1 cellular context compared by ENCODE assay signal in the genomic region with DNA sequence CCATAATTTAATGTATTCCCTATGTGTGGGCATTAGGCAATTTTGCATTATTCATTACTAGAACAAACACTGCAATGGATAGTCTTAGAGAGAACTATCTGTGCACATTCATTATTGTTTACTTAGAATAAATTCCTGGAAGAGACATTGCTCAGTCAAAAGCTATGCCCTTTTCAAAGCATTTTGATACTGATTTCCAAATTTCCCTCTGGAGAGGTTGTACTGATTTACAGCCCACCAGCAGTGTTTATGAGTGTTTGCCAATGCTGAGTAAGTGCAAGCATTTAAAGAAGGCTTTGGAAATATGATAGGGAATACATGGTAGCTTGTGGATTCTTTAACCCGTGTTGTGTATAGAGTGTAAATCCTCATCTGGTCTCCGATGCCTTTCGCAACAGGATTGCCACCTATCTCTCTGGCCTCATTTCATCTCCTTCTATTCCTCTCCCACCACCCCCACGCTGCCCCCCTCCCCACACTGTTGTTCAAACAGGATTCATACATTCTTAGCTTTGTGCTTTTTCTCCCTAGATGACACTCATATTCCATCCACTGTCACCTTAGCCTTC.
TF ChIP-seq lines count a peak whose summit lies in the region.

No MANE protein-coding gene starts in this region.

TF ChIP-seq in HepG2, 621 proteins besides CTCF, POLR2A, EP300 and RAD21 (continued from another document and continues in another):
- TF ChIP-seq, protein P1, sequence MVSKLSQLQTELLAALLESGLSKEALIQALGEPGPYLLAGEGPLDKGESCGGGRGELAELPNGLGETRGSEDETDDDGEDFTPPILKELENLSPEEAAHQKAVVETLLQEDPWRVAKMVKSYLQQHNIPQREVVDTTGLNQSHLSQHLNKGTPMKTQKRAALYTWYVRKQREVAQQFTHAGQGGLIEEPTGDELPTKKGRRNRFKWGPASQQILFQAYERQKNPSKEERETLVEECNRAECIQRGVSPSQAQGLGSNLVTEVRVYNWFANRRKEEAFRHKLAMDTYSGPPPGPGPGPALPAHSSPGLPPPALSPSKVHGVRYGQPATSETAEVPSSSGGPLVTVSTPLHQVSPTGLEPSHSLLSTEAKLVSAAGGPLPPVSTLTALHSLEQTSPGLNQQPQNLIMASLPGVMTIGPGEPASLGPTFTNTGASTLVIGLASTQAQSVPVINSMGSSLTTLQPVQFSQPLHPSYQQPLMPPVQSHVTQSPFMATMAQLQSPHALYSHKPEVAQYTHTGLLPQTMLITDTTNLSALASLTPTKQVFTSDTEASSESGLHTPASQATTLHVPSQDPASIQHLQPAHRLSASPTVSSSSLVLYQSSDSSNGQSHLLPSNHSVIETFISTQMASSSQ (IDR thresholded peaks at IDR 0.05; ENCODE audit: low read depth), result no peak; the same call in 1 of the 2 replicates
- TF ChIP-seq, protein P1 (CRISPR knock-in tag; IDR thresholded peaks at IDR 0.05; ENCODE audit: borderline replicate concordance), result no peak; the same call in 1 of the 2 replicates
- no peak for TF ChIP-seq TCF7L2 (IDR thresholded peaks at IDR 0.05; ENCODE audit: low read depth, low read length)
- TF ChIP-seq, protein P2, sequence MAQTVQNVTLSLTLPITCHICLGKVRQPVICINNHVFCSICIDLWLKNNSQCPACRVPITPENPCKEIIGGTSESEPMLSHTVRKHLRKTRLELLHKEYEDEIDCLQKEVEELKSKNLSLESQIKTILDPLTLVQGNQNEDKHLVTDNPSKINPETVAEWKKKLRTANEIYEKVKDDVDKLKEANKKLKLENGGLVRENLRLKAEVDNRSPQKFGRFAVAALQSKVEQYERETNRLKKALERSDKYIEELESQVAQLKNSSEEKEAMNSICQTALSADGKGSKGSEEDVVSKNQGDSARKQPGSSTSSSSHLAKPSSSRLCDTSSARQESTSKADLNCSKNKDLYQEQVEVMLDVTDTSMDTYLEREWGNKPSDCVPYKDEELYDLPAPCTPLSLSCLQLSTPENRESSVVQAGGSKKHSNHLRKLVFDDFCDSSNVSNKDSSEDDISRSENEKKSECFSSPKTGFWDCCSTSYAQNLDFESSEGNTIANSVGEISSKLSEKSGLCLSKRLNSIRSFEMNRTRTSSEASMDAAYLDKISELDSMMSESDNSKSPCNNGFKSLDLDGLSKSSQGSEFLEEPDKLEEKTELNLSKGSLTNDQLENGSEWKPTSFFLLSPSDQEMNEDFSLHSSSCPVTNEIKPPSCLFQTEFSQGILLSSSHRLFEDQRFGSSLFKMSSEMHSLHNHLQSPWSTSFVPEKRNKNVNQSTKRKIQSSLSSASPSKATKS (CRISPR knock-in tag; IDR thresholded peaks at IDR 0.05), result no peak
- TF ChIP-seq, protein P3, sequence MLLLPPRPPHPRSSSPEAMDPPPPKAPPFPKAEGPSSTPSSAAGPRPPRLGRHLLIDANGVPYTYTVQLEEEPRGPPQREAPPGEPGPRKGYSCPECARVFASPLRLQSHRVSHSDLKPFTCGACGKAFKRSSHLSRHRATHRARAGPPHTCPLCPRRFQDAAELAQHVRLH (CRISPR knock-in tag; IDR thresholded peaks at IDR 0.05; ENCODE audit: borderline replicate concordance, low read depth), result peak; percentile 63; the same call in 1 of the 2 replicates
- TF ChIP-seq, protein P4, sequence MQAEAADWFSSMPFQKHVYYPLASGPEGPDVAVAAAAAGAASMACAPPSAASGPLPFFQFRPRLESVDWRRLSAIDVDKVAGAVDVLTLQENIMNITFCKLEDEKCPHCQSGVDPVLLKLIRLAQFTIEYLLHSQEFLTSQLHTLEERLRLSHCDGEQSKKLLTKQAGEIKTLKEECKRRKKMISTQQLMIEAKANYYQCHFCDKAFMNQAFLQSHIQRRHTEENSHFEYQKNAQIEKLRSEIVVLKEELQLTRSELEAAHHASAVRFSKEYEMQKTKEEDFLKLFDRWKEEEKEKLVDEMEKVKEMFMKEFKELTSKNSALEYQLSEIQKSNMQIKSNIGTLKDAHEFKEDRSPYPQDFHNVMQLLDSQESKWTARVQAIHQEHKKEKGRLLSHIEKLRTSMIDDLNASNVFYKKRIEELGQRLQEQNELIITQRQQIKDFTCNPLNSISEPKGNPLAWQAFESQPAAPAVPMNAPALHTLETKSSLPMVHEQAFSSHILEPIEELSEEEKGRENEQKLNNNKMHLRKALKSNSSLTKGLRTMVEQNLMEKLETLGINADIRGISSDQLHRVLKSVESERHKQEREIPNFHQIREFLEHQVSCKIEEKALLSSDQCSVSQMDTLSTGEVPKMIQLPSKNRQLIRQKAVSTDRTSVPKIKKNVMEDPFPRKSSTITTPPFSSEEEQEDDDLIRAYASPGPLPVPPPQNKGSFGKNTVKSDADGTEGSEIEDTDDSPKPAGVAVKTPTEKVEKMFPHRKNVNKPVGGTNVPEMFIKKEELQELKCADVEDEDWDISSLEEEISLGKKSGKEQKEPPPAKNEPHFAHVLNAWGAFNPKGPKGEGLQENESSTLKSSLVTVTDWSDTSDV (CRISPR knock-in tag; IDR thresholded peaks at IDR 0.05), result no peak
- TF ChIP-seq, protein P5, sequence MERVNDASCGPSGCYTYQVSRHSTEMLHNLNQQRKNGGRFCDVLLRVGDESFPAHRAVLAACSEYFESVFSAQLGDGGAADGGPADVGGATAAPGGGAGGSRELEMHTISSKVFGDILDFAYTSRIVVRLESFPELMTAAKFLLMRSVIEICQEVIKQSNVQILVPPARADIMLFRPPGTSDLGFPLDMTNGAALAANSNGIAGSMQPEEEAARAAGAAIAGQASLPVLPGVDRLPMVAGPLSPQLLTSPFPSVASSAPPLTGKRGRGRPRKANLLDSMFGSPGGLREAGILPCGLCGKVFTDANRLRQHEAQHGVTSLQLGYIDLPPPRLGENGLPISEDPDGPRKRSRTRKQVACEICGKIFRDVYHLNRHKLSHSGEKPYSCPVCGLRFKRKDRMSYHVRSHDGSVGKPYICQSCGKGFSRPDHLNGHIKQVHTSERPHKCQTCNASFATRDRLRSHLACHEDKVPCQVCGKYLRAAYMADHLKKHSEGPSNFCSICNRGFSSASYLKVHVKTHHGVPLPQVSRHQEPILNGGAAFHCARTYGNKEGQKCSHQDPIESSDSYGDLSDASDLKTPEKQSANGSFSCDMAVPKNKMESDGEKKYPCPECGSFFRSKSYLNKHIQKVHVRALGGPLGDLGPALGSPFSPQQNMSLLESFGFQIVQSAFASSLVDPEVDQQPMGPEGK (CRISPR knock-in tag; IDR thresholded peaks at IDR 0.05), result no peak; the same call in none of the 2 replicates
- peak; percentile 38; the same call in 1 of the 2 replicates for TF ChIP-seq KLF6 (CRISPR knock-in tag; IDR thresholded peaks at IDR 0.05)
- TF ChIP-seq ZNF317 (CRISPR knock-in tag; IDR thresholded peaks at IDR 0.05), result no peak
- TF ChIP-seq, protein P6, sequence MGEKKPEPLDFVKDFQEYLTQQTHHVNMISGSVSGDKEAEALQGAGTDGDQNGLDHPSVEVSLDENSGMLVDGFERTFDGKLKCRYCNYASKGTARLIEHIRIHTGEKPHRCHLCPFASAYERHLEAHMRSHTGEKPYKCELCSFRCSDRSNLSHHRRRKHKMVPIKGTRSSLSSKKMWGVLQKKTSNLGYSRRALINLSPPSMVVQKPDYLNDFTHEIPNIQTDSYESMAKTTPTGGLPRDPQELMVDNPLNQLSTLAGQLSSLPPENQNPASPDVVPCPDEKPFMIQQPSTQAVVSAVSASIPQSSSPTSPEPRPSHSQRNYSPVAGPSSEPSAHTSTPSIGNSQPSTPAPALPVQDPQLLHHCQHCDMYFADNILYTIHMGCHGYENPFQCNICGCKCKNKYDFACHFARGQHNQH (CRISPR knock-in tag; IDR thresholded peaks at IDR 0.05), result peak; percentile 56; the same call in 1 of the 2 replicates
- no peak for TF ChIP-seq AGO2 (optimal IDR thresholded peaks at IDR 0.05; ENCODE audit: low read depth, low read length)
- TF ChIP-seq, protein P7, sequence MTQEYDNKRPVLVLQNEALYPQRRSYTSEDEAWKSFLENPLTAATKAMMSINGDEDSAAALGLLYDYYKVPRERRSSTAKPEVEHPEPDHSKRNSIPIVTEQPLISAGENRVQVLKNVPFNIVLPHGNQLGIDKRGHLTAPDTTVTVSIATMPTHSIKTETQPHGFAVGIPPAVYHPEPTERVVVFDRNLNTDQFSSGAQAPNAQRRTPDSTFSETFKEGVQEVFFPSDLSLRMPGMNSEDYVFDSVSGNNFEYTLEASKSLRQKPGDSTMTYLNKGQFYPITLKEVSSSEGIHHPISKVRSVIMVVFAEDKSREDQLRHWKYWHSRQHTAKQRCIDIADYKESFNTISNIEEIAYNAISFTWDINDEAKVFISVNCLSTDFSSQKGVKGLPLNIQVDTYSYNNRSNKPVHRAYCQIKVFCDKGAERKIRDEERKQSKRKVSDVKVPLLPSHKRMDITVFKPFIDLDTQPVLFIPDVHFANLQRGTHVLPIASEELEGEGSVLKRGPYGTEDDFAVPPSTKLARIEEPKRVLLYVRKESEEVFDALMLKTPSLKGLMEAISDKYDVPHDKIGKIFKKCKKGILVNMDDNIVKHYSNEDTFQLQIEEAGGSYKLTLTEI (CRISPR knock-in tag; conservative IDR thresholded peaks at IDR 0.05), result no peak
- TF ChIP-seq, protein P8, sequence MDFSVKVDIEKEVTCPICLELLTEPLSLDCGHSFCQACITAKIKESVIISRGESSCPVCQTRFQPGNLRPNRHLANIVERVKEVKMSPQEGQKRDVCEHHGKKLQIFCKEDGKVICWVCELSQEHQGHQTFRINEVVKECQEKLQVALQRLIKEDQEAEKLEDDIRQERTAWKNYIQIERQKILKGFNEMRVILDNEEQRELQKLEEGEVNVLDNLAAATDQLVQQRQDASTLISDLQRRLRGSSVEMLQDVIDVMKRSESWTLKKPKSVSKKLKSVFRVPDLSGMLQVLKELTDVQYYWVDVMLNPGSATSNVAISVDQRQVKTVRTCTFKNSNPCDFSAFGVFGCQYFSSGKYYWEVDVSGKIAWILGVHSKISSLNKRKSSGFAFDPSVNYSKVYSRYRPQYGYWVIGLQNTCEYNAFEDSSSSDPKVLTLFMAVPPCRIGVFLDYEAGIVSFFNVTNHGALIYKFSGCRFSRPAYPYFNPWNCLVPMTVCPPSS (IDR thresholded peaks at IDR 0.05), result no peak
- no peak for TF ChIP-seq ZBTB1 (CRISPR knock-in tag; IDR thresholded peaks at IDR 0.05; ENCODE audit: borderline replicate concordance)
- TF ChIP-seq, protein P9, sequence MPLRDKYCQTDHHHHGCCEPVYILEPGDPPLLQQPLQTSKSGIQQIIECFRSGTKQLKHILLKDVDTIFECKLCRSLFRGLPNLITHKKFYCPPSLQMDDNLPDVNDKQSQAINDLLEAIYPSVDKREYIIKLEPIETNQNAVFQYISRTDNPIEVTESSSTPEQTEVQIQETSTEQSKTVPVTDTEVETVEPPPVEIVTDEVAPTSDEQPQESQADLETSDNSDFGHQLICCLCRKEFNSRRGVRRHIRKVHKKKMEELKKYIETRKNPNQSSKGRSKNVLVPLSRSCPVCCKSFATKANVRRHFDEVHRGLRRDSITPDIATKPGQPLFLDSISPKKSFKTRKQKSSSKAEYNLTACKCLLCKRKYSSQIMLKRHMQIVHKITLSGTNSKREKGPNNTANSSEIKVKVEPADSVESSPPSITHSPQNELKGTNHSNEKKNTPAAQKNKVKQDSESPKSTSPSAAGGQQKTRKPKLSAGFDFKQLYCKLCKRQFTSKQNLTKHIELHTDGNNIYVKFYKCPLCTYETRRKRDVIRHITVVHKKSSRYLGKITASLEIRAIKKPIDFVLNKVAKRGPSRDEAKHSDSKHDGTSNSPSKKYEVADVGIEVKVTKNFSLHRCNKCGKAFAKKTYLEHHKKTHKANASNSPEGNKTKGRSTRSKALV (CRISPR knock-in tag; IDR thresholded peaks at IDR 0.05), result no peak
- no peak for TF ChIP-seq ZNF263 (CRISPR knock-in tag; IDR thresholded peaks at IDR 0.05)
- TF ChIP-seq ZNF292 (CRISPR knock-in tag; IDR thresholded peaks at IDR 0.05; ENCODE audit: borderline replicate concordance, low read depth), result no peak
- TF ChIP-seq, protein P10, sequence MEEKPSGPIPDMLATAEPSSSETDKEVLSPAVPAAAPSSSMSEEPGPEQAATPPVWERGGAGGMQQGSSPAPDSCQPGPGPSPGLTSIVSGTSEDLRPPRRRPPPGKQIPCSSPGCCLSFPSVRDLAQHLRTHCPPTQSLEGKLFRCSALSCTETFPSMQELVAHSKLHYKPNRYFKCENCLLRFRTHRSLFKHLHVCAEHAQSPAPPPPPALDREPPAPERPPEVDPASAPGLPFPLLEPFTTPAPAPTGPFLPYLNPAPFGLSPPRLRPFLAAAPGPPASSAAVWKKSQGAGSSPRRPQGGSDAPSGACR (CRISPR knock-in tag; IDR thresholded peaks at IDR 0.05), result no peak
- TF ChIP-seq SP5 (CRISPR knock-in tag; IDR thresholded peaks at IDR 0.05; ENCODE audit: borderline replicate concordance, low read depth), result 0 out of 2 replicates have a peak, but pooled peaks have one; percentile 17
- no peak for TF ChIP-seq JUN (CRISPR knock-in tag; IDR thresholded peaks at IDR 0.05)
- no peak for TF ChIP-seq ZNF274 (CRISPR knock-in tag; IDR thresholded peaks at IDR 0.05)
- TF ChIP-seq HMG20B (CRISPR knock-in tag; conservative IDR thresholded peaks at IDR 0.05), result peak; percentile 96
- no peak for TF ChIP-seq HOXD1 (CRISPR knock-in tag; IDR thresholded peaks at IDR 0.05)
- TF ChIP-seq KDM6A (CRISPR knock-in tag; IDR thresholded peaks at IDR 0.05; ENCODE audit: low read depth), result 0 out of 2 replicates have a peak, but pooled peaks have one; percentile 37
- TF ChIP-seq ZNF615 (CRISPR knock-in tag; IDR thresholded peaks at IDR 0.05; ENCODE audit: borderline replicate concordance), result no peak
- TF ChIP-seq RCOR2 (CRISPR knock-in tag; IDR thresholded peaks at IDR 0.05), result peak; percentile 25; the same call in 1 of the 2 replicates
- TF ChIP-seq SMARCC2 (IDR thresholded peaks at IDR 0.05), result no peak
- TF ChIP-seq, protein P11, sequence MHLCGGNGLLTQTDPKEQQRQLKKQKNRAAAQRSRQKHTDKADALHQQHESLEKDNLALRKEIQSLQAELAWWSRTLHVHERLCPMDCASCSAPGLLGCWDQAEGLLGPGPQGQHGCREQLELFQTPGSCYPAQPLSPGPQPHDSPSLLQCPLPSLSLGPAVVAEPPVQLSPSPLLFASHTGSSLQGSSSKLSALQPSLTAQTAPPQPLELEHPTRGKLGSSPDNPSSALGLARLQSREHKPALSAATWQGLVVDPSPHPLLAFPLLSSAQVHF (CRISPR knock-in tag; IDR thresholded peaks at IDR 0.05), result no peak
- TF ChIP-seq ZNF335 (CRISPR knock-in tag; IDR thresholded peaks at IDR 0.05), result no peak
- TF ChIP-seq KMT2B (CRISPR knock-in tag; IDR thresholded peaks at IDR 0.05), result 0 out of 2 replicates have a peak, but pooled peaks have one; percentile 30
- peak; percentile 67; the same call in 1 of the 2 replicates for TF ChIP-seq RARA (CRISPR knock-in tag; IDR thresholded peaks at IDR 0.05)
- TF ChIP-seq ZNF878 (CRISPR knock-in tag; IDR thresholded peaks at IDR 0.05), result no peak
- TF ChIP-seq, protein P12, sequence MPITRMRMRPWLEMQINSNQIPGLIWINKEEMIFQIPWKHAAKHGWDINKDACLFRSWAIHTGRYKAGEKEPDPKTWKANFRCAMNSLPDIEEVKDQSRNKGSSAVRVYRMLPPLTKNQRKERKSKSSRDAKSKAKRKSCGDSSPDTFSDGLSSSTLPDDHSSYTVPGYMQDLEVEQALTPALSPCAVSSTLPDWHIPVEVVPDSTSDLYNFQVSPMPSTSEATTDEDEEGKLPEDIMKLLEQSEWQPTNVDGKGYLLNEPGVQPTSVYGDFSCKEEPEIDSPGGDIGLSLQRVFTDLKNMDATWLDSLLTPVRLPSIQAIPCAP (CRISPR knock-in tag; IDR thresholded peaks at IDR 0.05; ENCODE audit: low read depth), result no peak
